11 cellular contexts compared by ENCODE assay signal in genomic region chr7:79317728-79318127, GRCh38.
DNase-seq lines count a peak whose midpoint lies in the region; TF ChIP-seq lines count a peak whose summit lies in the region.
"Had no signal": no experiment of that assay in that cellular context is flagged by ENCODE, and none has a peak within 500 bp of the region (broad histone marks: within the 10 kb centered on the region; RNA-seq: fewer than 3 reads in every experiment).

No MANE protein-coding gene starts in this region.

- no peak overlapping the region for H2AK5ac ChIP-seq in mesendoderm (ENCODE audit: low read length)

- H3K27ac ChIP-seq in mesendoderm (ENCODE audit: low read depth, low read length) (no peak overlapping the region), colonic mucosa (no peak overlapping the region)
- H3K27ac ChIP-seq: esophagus muscularis mucosa, SK-N-MC had no signal

- H3K4me1 Mint-ChIP-seq in activated CD4-positive, alpha-beta memory T cell treated with anti-CD3 and anti-CD28 coated beads for 36 hours (ENCODE audit: low read depth), result no peaks in the 10 kb centered on the region
- H3K4me1 Mint-ChIP-seq in osteocyte (ENCODE audit: unreplicated experiment), result peaks cover 6% of the 10 kb centered on the region

- H3K36me3 Mint-ChIP-seq in activated CD4-positive, alpha-beta memory T cell treated with anti-CD3 and anti-CD28 coated beads for 36 hours, result no peaks in the 10 kb centered on the region
- H3K36me3 Mint-ChIP-seq in osteocyte (ENCODE audit: unreplicated experiment), result no peaks in the 10 kb centered on the region

- H2BK120ac ChIP-seq in mesendoderm (ENCODE audit: low read depth, low read length), result no peak overlapping the region

- no peak overlapping the region for H2BK15ac ChIP-seq in mesendoderm (replicated peaks; ENCODE audit: low read depth)

- DNase-seq in Daoy (ENCODE audit: low read depth) (peak; percentile 75), LHCN-M2 (ENCODE audit: low read depth) (peak; percentile 86), dermis blood vessel endothelial cell (peak; percentile 59), mesendoderm (peak; percentile 92), osteocyte (ENCODE audit: extremely low spot score, unreplicated experiment) (no peak), UCSD-AML1 (lab: John Stamatoyannopoulos, UW; ENCODE audit: unreplicated experiment) (no peak), colonic mucosa (no peak)
- no peak for DNase-seq in activated CD4-positive, alpha-beta memory T cell treated with anti-CD3 and anti-CD28 coated beads for 36 hours
- DNase-seq: KBM-7 had no signal

- no peaks in the 10 kb centered on the region for H3K27me3 Mint-ChIP-seq in activated CD4-positive, alpha-beta memory T cell treated with anti-CD3 and anti-CD28 coated beads for 36 hours
- no peaks in the 10 kb centered on the region for H3K27me3 Mint-ChIP-seq in osteocyte (ENCODE audit: unreplicated experiment)

- no peak overlapping the region for H3K4me2 ChIP-seq in mesendoderm (ENCODE audit: low read length)

- H3K79me1 ChIP-seq in mesendoderm (ENCODE audit: low read length), result no peaks in the 10 kb centered on the region

- no peak overlapping the region for H4K5ac ChIP-seq in mesendoderm (ENCODE audit: low read length)

- no peak overlapping the region for H4K8ac ChIP-seq in mesendoderm (ENCODE audit: low read depth, low read length)

- H3K56ac ChIP-seq in mesendoderm (ENCODE audit: low read length), result no peak overlapping the region

- no peak overlapping the region for H3K4me3 Mint-ChIP-seq in activated CD4-positive, alpha-beta memory T cell treated with anti-CD3 and anti-CD28 coated beads for 36 hours
- no peak overlapping the region for H3K4me3 Mint-ChIP-seq in osteocyte (ENCODE audit: unreplicated experiment)

- no peaks in the 10 kb centered on the region for H3K79me2 ChIP-seq in mesendoderm (ENCODE audit: control insufficient read depth, insufficient read depth, low read length)

- H3K27me3 ChIP-seq in mesendoderm (ENCODE audit: insufficient read depth, low read length, poor library complexity) (no peaks in the 10 kb centered on the region), colonic mucosa (no peaks in the 10 kb centered on the region)
- H3K27me3 ChIP-seq: esophagus muscularis mucosa had no signal

- peaks cover 11% of the 10 kb centered on the region for H3K9me3 Mint-ChIP-seq in activated CD4-positive, alpha-beta memory T cell treated with anti-CD3 and anti-CD28 coated beads for 36 hours
- no peaks in the 10 kb centered on the region for H3K9me3 Mint-ChIP-seq in osteocyte (ENCODE audit: unreplicated experiment)

- TF ChIP-seq CTCF in osteocyte (IDR thresholded peaks at IDR 0.05), result no peak
- no peak for TF ChIP-seq CTCF in colonic mucosa (IDR thresholded peaks at IDR 0.05)

- H3K27ac Mint-ChIP-seq in activated CD4-positive, alpha-beta memory T cell treated with anti-CD3 and anti-CD28 coated beads for 36 hours, result no peak overlapping the region
- no peak overlapping the region for H3K27ac Mint-ChIP-seq in osteocyte (ENCODE audit: unreplicated experiment)

- POLR2A ChIA-PET in activated CD4-positive, alpha-beta memory T cell treated with anti-CD3 and anti-CD28 coated beads for 36 hours (lab: Charles Lee), result no interaction called here

- H3K9me3 ChIP-seq in colonic mucosa, result no peaks in the 10 kb centered on the region
- H3K9me3 ChIP-seq: esophagus muscularis mucosa had no signal

- H3K36me3 ChIP-seq in mesendoderm (ENCODE audit: control insufficient read depth, insufficient read depth, low read length) (no peaks in the 10 kb centered on the region), colonic mucosa (no peaks in the 10 kb centered on the region)
- H3K36me3 ChIP-seq: esophagus muscularis mucosa had no signal

- H2BK5ac ChIP-seq in mesendoderm (ENCODE audit: low read length), result no peak overlapping the region

- H3K4me1 ChIP-seq in mesendoderm (ENCODE audit: control insufficient read depth, low read depth, low read length), result no peaks in the 10 kb centered on the region
- H3K4me1 ChIP-seq in colonic mucosa, result no peaks in the 10 kb centered on the region

- WGBS in mesendoderm (ENCODE audit: extremely low coverage, insufficient coverage, low lambda C conversion rate), result no CpG with 5 or more reads among the region's 2 CpGs

- no peak overlapping the region for H3K9ac ChIP-seq in mesendoderm (ENCODE audit: low read length)
- no peak overlapping the region for H3K9ac ChIP-seq in colonic mucosa (ENCODE audit: low read depth in 2 of 2, low read length in 2 of 2)

- CTCF ChIA-PET in activated CD4-positive, alpha-beta memory T cell treated with anti-CD3 and anti-CD28 coated beads for 36 hours (lab: Charles Lee), result no interaction called here

- H3K18ac ChIP-seq in mesendoderm (ENCODE audit: low read length), result no peak overlapping the region

- intact Hi-C loops in activated CD4-positive, alpha-beta memory T cell treated with anti-CD3 and anti-CD28 coated beads for 36 hours (cut with micrococcal nuclease), result no loop called here
- intact Hi-C loops in colonic mucosa (cut with DNase I), result no loop called here

- H3K4me3 ChIP-seq in mesendoderm (ENCODE audit: low read length) (no peak overlapping the region), colonic mucosa (no peak overlapping the region)
- H3K4me3 ChIP-seq: esophagus muscularis mucosa, SK-N-MC had no signal

- no peak overlapping the region for H3K4ac ChIP-seq in mesendoderm (ENCODE audit: low read depth, low read length)

- H3K23ac ChIP-seq in mesendoderm (ENCODE audit: low read length), result no peak overlapping the region

Comparison
In these comparisons a context has a peak if more than half of its experiments do, and no peak if none do; other contexts are left out.
1. DNase-seq: peak in Daoy (single experiment), LHCN-M2 (single experiment), dermis blood vessel endothelial cell (single experiment) and mesendoderm (single experiment); none in activated CD4-positive, alpha-beta memory T cell treated with anti-CD3 and anti-CD28 coated beads for 36 hours (single experiment), osteocyte (single experiment), UCSD-AML1 (single experiment) and colonic mucosa (single experiment).